Comparison of ENCODE assay signal across 1 cellular context in genomic region chr6:35089935-35090505, GRCh38.
TF ChIP-seq lines count a peak whose summit lies in the region.

No MANE protein-coding gene starts in this region.

TF ChIP-seq in WTC11, 78 proteins besides CTCF, POLR2A, EP300 and RAD21 (continued from another document):
- TF ChIP-seq PRDM15 (CRISPR knock-in tag; IDR thresholded peaks at IDR 0.05) (no peak), MYBL2 (CRISPR knock-in tag; IDR thresholded peaks at IDR 0.05) (no peak), CBFB (CRISPR knock-in tag; IDR thresholded peaks at IDR 0.05; ENCODE audit: low read depth) (no peak), ZNF532 (CRISPR knock-in tag; IDR thresholded peaks at IDR 0.05; ENCODE audit: borderline replicate concordance) (no peak), GRHL2 (CRISPR knock-in tag; IDR thresholded peaks at IDR 0.05; ENCODE audit: insufficient replicate concordance, severe bottlenecking) (no peak), SMAD3 (CRISPR knock-in tag; IDR thresholded peaks at IDR 0.05; ENCODE audit: borderline replicate concordance) (no peak), E2F4 (CRISPR knock-in tag; IDR thresholded peaks at IDR 0.05; ENCODE audit: borderline replicate concordance, low read depth) (no peak), EMX1 (CRISPR knock-in tag; IDR thresholded peaks at IDR 0.05) (no peak), FOXP1 (CRISPR knock-in tag; IDR thresholded peaks at IDR 0.05; ENCODE audit: borderline replicate concordance) (no peak), AR (CRISPR knock-in tag; IDR thresholded peaks at IDR 0.05) (no peak), AFF4 (CRISPR knock-in tag; IDR thresholded peaks at IDR 0.05; ENCODE audit: borderline replicate concordance) (no peak), ZBTB21 (CRISPR knock-in tag; IDR thresholded peaks at IDR 0.05; ENCODE audit: borderline replicate concordance) (no peak), ELF4 (CRISPR knock-in tag; IDR thresholded peaks at IDR 0.05; ENCODE audit: low read depth) (no peak), ZNF317 (CRISPR knock-in tag; IDR thresholded peaks at IDR 0.05; ENCODE audit: borderline replicate concordance, low read depth) (no peak)
- TF ChIP-seq, protein P1, sequence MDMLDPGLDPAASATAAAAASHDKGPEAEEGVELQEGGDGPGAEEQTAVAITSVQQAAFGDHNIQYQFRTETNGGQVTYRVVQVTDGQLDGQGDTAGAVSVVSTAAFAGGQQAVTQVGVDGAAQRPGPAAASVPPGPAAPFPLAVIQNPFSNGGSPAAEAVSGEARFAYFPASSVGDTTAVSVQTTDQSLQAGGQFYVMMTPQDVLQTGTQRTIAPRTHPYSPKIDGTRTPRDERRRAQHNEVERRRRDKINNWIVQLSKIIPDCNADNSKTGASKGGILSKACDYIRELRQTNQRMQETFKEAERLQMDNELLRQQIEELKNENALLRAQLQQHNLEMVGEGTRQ (CRISPR knock-in tag; IDR thresholded peaks at IDR 0.05) = no peak
